ENCODE assay signal across 7 cellular contexts in the genomic region with DNA sequence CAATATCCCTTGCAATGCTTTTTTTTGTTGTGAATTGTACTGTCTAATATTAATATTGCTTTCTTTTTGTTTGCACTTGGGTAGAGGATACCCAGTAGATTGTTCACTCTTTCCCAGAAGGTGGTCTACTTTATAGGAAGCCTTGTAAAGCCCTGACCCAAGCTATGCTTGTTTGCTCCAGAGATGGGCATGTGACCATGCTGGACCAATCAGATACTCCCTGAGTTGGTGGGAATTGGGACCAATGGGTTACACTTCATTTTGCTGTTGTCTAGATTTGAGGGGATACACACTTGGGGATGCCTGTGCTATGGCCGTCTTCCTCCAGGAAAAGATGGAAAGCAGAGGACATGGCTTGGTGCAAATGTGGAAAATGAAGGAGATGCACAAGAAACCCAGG.
"Had no signal": no experiment of that assay in that cellular context is flagged by ENCODE, and none has a peak within 500 bp of the region (broad histone marks: within the 10 kb centered on the region; RNA-seq: fewer than 3 reads in every experiment).

No MANE protein-coding gene starts in this region.

- H3K4me3 ChIP-seq: GM23248 had no signal

- H2AFZ ChIP-seq: GM23248 had no signal

- H3K9ac ChIP-seq: GM23248 had no signal

- DNase-seq: GM23248, GOT3, H9, HCEC 1CT, IMR-90, KG1 had no signal

- H3K27ac ChIP-seq: GM23248, HL-60 had no signal
